ENCODE assay signal across 8 cellular contexts in genomic region chr2:24048662-24049484, GRCh38. TPM values are rescaled to one million over a fixed set of nuclear protein-coding genes. Genes with fewer than 3 reads are reported as not detected.
DNase-seq lines count a peak whose midpoint lies in the region; ATAC-seq and TF ChIP-seq lines count a peak whose summit lies in the region.

No MANE protein-coding gene starts in this region.

- intact Hi-C loops in spleen (cut with DNase I; ENCODE audit: low total_unique reads) = no loop called here

- H3K9me3 Mint-ChIP-seq in chondrocyte (ENCODE audit: low read depth) = no peaks in the 10 kb centered on the region
- H3K9me3 Mint-ChIP-seq in effector memory CD8-positive, alpha-beta T cell = no peaks in the 10 kb centered on the region

- H3K27me3 ChIP-seq in spleen (replicated peaks in 1 of 7) = peaks cover 0 to 27% (median 0%) of the 10 kb centered on the region in 7 donors

- H3K4me1 ChIP-seq in spleen = peaks cover 18 to 51% (median 37%) of the 10 kb centered on the region in 6 donors

- WGBS in spleen, 5 donors = 22 to 41% (median 23%) methylated on average over 23 of the region's 23 CpGs

- TF ChIP-seq CTCF in spleen (IDR thresholded peaks at IDR 0.05 in 8 of 11, conservative IDR thresholded peaks at IDR 0.05 in 3 of 11) (no peak), chondrocyte (IDR thresholded peaks at IDR 0.05) (no peak)

- no peak overlapping the region for H3K4me3 Mint-ChIP-seq in chondrocyte (ENCODE audit: unreplicated experiment)
- H3K4me3 Mint-ChIP-seq in effector memory CD8-positive, alpha-beta T cell = no peak overlapping the region

- H3K36me3 ChIP-seq in spleen = no peaks in the 10 kb centered on the region

- H3K27ac Mint-ChIP-seq in chondrocyte (ENCODE audit: unreplicated experiment) = no peak overlapping the region
- peak overlapping the region in 1 of 2 donors; percentile 71 for H3K27ac Mint-ChIP-seq in effector memory CD8-positive, alpha-beta T cell

- H3K27ac ChIP-seq in spleen = peak overlapping the region in 1 of 8 donors; percentile 61

- no peak for TF ChIP-seq POLR2A in erythroblast (IDR thresholded peaks at IDR 0.05; ENCODE audit: low read length)
- no peak for TF ChIP-seq POLR2A in spleen (IDR thresholded peaks at IDR 0.05)

- H3K4me3 ChIP-seq in spleen = peak overlapping the region; percentile 52 to 89 (median 62)

- no peaks in the 10 kb centered on the region for H3K36me3 Mint-ChIP-seq in chondrocyte (ENCODE audit: low read depth)
- peaks cover 13% of the 10 kb centered on the region for H3K36me3 Mint-ChIP-seq in effector memory CD8-positive, alpha-beta T cell (ENCODE audit: insufficient read depth)

- peaks cover 21% of the 10 kb centered on the region for H3K4me1 Mint-ChIP-seq in chondrocyte (ENCODE audit: low read depth)
- H3K4me1 Mint-ChIP-seq in effector memory CD8-positive, alpha-beta T cell (ENCODE audit: low read depth in 2 of 2) = peaks cover 20 to 34% of the 10 kb centered on the region in 2 donors

- no peaks in the 10 kb centered on the region for H3K9me3 ChIP-seq in spleen

- H3K27me3 Mint-ChIP-seq in chondrocyte (ENCODE audit: low read depth) = no peaks in the 10 kb centered on the region
- no peaks in the 10 kb centered on the region for H3K27me3 Mint-ChIP-seq in effector memory CD8-positive, alpha-beta T cell

- no peak for ATAC-seq in effector memory CD8-positive, alpha-beta T cell (replicated peaks)

- DNase-seq in NCI-H2081 (lab: John Stamatoyannopoulos, UW) = peak; percentile 29 to 58
- no peak for DNase-seq in NCI-H2081 treated with DMSO at 0.1 percent for 48 hours (lab: John Stamatoyannopoulos, UW)
- peak; percentile 27 for DNase-seq in NCI-H446 treated with DMSO at 0.1 percent for 48 hours (lab: John Stamatoyannopoulos, UW)
- DNase-seq in erythroblast (lab: John Stamatoyannopoulos, UW) = peak; percentile 48 to 53
- no peak for DNase-seq in spleen
- no peak for DNase-seq in chondrocyte (ENCODE audit: low spot score)
- no peak for DNase-seq in effector memory CD8-positive, alpha-beta T cell
- no peak for DNase-seq in islet precursor cell

RNA-seq across cellular contexts. Expression of gene FKBP1B, which starts 0.7 kb away (rescaled TPM):
- total RNA-seq in spleen = 1 to 10 TPM; 2.4 to 5.1 (median 3.8) TPM
- polyA plus RNA-seq in spleen = 1 to 10 TPM; 2.6 to 3.9 (median 3.3) TPM
- total RNA-seq in chondrocyte = 10.4 to 18.2 TPM (median 16.2 TPM) in 3 replicates

RNA-seq across cellular contexts. Expression of gene WDCP, which starts 1.7 kb away (rescaled TPM):
- total RNA-seq in spleen (10 to 100 TPM in 4 of 7 donors, 1 to 10 TPM in 3; 7.0 to 13.1 (median 10.5) TPM), chondrocyte (10.6 to 12.6 TPM (median 12.5 TPM) in 3 replicates)
- polyA plus RNA-seq in spleen = 1 to 10 TPM; 2.9 to 4.1 (median 3.9) TPM

RNA-seq across cellular contexts. Expression of gene SF3B6, which starts 27.3 kb away (rescaled TPM):
- total RNA-seq in spleen = 10 to 100 TPM; 47.2 to 71.1 (median 55.4) TPM
- 100 to 1,000 TPM in 2 of 3 donors, 10 to 100 TPM in 1; 67.5 to 114 (median 107) TPM for polyA plus RNA-seq in spleen
- total RNA-seq in chondrocyte = 67.0 to 81.9 TPM (median 72.0 TPM) in 3 replicates

RNA-seq across cellular contexts. Expression of gene TP53I3, which starts 35.8 kb away (rescaled TPM):
- 10 to 100 TPM in 2 of 7 donors, 1 to 10 TPM in 5; 7.1 to 16.4 (median 8.8) TPM for total RNA-seq in spleen
- 10 to 100 TPM; 12.0 to 17.6 (median 12.3) TPM for polyA plus RNA-seq in spleen
- total RNA-seq in chondrocyte = 48.6 to 56.7 TPM (median 51.7 TPM) in 3 replicates

RNA-seq across cellular contexts. Expression of gene MFSD2B, which starts 39.0 kb away (rescaled TPM):
- total RNA-seq in spleen = 1 to 10 TPM in 4 of 7 donors, under 1 TPM in 3; 0.32 to 3.1 (median 1.0) TPM
- under 1 TPM; 0.09 to 0.29 (median 0.13) TPM for polyA plus RNA-seq in spleen
- 0.51 TPM in 1 of 3 replicates, not detected in the others for total RNA-seq in chondrocyte

Comparison
In these comparisons a context has a peak if more than half of its experiments do, and no peak if none do; other contexts are left out.
1. DNase-seq: peak in NCI-H2081 (2 of 2), NCI-H446 treated with DMSO at 0.1 percent for 48 hours (single experiment) and erythroblast (2 of 2); none in NCI-H2081 treated with DMSO at 0.1 percent for 48 hours (single experiment), spleen (single experiment), chondrocyte (single experiment), effector memory CD8-positive, alpha-beta T cell (0 of 3) and islet precursor cell (single experiment).